Comparison of ENCODE assay signal across 17 cellular contexts in the genomic region with DNA sequence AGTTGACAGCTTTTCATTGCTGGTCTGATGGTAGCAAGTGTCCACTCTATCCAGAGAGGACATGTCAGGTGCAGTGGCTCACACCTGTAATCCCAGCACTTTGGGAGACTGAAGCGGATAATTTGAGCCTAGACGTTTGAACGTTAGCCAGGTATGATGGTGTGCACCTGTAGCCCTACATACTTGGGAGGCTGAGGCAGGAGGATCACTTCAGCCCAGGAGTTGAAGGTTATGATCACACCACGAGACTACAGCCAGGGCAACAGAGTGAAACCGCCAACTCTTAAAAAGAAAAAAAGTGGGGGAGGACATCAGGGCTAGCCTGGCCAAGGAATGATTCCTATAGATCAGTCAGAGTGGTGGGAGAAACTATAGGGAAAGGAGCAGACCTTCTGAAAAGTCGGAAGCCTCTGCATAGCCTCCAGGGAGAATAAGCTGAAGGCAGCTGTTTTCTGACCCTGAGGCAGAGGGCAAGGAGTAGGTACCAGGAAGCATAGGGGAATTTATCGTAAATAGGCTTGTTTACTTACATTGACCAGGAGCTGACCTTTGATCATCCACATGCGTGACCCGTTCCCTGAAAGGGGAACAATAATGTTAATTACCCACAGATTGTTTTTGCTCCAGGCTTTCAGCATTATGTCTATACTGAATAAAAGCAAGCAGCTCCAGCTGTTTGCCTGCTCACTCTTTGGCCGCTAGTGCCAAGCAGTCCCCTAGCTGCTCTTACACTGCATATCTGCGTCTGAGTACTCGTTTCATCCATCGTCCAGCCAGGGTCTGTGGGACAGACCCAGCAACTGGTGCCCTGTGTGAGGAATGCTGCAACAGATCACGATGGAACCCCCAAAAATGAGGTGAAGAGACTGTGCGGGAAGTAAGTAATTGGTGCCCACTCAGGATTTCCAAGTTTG.
"Had no signal": no experiment of that assay in that cellular context is flagged by ENCODE, and none has a peak within 500 bp of the region (broad histone marks: within the 10 kb centered on the region; RNA-seq: fewer than 3 reads in every experiment).

No MANE protein-coding gene starts in this region.

- H3K36me3 Mint-ChIP-seq: memory B cell had no signal

- H3K27ac ChIP-seq: cardiac muscle cell, hepatocyte, left ventricle myocardium inferior, sigmoid colon, thoracic aorta had no signal

- H3K27me3 ChIP-seq: cardiac muscle cell had no signal

- H3K4me3 ChIP-seq: cardiac muscle cell, hepatocyte, left ventricle myocardium inferior, sigmoid colon, thoracic aorta had no signal

- H3K9me3 Mint-ChIP-seq: activated naive CD4-positive, alpha-beta T cell treated with anti-CD3 and anti-CD28 coated beads, Interleukin-2, amount 50 U/mL, for 72 hours; activated T-cell treated with anti-CD3 and anti-CD28 coated beads, Interleukin-2, amount 50 U/mL, for 72 hours; memory B cell had no signal

- H3K27ac Mint-ChIP-seq: activated naive CD4-positive, alpha-beta T cell treated with anti-CD3 and anti-CD28 coated beads, Interleukin-2, amount 50 U/mL, for 72 hours; activated T-cell treated with anti-CD3 and anti-CD28 coated beads, Interleukin-2, amount 50 U/mL, for 72 hours; memory B cell; nephron progenitor cell; T-helper 17 cell; WTC11 had no signal

- H2AFZ ChIP-seq: hepatocyte had no signal

- H3K9me3 ChIP-seq: left ventricle myocardium inferior, sigmoid colon, thoracic aorta had no signal

- ATAC-seq: activated naive CD4-positive, alpha-beta T cell treated with anti-CD3 and anti-CD28 coated beads, Interleukin-2, amount 50 U/mL, for 72 hours; activated T-cell treated with anti-CD3 and anti-CD28 coated beads, Interleukin-2, amount 50 U/mL, for 72 hours; esophagus mucosa; T-helper 17 cell; WTC11 had no signal

- DNase-seq: activated CD4-positive, alpha-beta T cell treated with anti-CD3 and anti-CD28 coated beads for 48 hours; activated CD8-positive, alpha-beta memory T cell treated with anti-CD3 and anti-CD28 coated beads, Interleukin-2, amount 50 U/mL, for 48 hours; activated gamma-delta T cell; activated T-cell treated with anti-CD3 and anti-CD28 coated beads, Interleukin-2, amount 50 U/mL, for 72 hours; kidney; left ventricle myocardium inferior; nephron progenitor cell; sigmoid colon; stimulated activated CD4-positive, alpha-beta T cell treated with anti-CD3 and anti-CD28 coated beads, Interleukin-1b, Interleukin-23, amount 100 ng/mL, for 48 hours; T-helper 17 cell had no signal

- H3K36me3 ChIP-seq: cardiac muscle cell, left ventricle myocardium inferior, sigmoid colon, thoracic aorta had no signal

- H3K4me3 Mint-ChIP-seq: activated T-cell treated with anti-CD3 and anti-CD28 coated beads, Interleukin-2, amount 50 U/mL, for 72 hours; memory B cell; T-helper 17 cell; WTC11 had no signal

- H3K4me2 ChIP-seq: hepatocyte had no signal
